ENCODE assay signal across 8 cellular contexts in the genomic region with DNA sequence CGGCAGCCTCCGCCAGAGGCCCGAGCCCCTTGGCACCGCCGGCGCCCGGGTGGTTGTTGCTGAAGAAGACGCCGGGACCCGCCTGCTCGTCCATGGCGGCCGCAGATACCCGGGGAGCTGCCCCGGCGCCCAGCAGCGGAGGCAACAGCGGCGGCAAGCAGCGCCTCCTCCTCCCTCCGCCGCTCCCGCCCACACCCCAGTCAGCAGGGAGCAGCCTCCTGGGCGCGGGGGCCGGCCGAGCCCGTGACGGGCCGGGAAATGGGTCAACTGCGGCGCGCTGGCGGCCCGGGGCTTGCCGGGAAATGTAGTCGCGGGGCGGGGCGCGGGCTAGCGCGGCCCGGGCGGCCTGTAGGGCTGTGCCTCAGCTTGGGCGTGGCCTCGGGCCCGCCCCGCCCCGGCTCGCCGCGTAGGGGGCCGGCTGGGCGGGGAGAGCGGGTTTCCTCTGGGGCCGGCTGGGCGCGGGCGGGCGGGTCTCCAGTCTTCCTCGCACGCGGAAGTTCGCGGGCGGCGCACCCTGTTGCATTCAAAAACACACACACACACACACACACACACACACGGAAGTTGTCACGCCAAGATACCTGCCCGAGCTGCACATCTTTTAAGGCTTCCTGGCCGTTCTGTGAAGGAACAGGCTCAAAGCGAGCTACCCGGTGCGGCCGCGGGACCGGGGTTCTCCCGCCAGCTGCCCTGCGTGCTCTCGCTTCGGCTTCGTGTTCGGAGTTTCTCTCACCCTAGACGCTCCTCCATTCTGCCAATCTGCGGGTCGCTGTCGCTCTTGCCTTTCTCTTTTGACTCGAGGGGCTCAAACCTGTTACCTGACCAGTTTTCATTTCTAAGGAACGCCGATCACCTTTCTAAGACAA. TPM values are rescaled to one million over a fixed set of nuclear protein-coding genes. Genes with fewer than 3 reads are reported as not detected.
DNase-seq lines count a peak whose midpoint lies in the region; ATAC-seq, FAIRE-seq and TF ChIP-seq lines count a peak whose summit lies in the region.

A gene with protein sequence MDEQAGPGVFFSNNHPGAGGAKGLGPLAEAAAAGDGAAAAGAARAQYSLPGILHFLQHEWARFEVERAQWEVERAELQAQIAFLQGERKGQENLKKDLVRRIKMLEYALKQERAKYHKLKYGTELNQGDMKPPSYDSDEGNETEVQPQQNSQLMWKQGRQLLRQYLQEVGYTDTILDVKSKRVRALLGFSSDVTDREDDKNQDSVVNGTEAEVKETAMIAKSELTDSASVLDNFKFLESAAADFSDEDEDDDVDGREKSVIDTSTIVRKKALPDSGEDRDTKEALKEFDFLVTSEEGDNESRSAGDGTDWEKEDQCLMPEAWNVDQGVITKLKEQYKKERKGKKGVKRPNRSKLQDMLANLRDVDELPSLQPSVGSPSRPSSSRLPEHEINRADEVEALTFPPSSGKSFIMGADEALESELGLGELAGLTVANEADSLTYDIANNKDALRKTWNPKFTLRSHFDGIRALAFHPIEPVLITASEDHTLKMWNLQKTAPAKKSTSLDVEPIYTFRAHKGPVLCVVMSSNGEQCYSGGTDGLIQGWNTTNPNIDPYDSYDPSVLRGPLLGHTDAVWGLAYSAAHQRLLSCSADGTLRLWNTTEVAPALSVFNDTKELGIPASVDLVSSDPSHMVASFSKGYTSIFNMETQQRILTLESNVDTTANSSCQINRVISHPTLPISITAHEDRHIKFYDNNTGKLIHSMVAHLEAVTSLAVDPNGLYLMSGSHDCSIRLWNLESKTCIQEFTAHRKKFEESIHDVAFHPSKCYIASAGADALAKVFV (minus strand): TSS at position 167 of the 866 bp plus-strand sequence. CDS start 73 bp downstream, at position 94.

- TF ChIP-seq EP300 in H1 (IDR thresholded peaks at IDR 0.05; ENCODE audit: borderline replicate concordance in 1 of 2, low read depth in 2 of 2, low read length in 2 of 2), result no peak; a peak in 1 of 3 replicates

- no peak within 1 kb of the TSS; the same call in 1 of the 2 replicates for H2AK5ac ChIP-seq in H1 (ENCODE audit: low read depth, low read length)

- TF ChIP-seq POLR2A in H1 (IDR thresholded peaks at IDR 0.05; ENCODE audit: control extremely low read depth in 1 of 2, low read depth in 2 of 2, low read length in 2 of 2), result peak in 1 of 2 experiments; percentile 71; a peak in 2 of 3 replicates

- peak within 1 kb of the TSS; percentile 90 for H3K56ac ChIP-seq in H1 (replicated peaks; ENCODE audit: insufficient read length, low read depth, low read length)

- peak within 1 kb of the TSS; percentile 71 for H3K4ac ChIP-seq in H1 (replicated peaks; ENCODE audit: insufficient read length, low read depth, low read length)

- H3K36me3 ChIP-seq in Caco-2 (ENCODE audit: control insufficient read depth, insufficient read depth, low read length) (no peaks in the 10 kb centered on the region), H1 (ENCODE audit: control insufficient read depth in 2 of 4, insufficient read depth in 4 of 4, low read length in 3 of 4) (no peaks in the 10 kb centered on the region; a peak in 1 of 8 replicates)

- H2AFZ ChIP-seq in H1 (ENCODE audit: low read length), result peak within 1 kb of the TSS; percentile 94

- peak; percentile 96 to 99 for DNase-seq in Caco-2
- peak; percentile 30 to 99 (median 93) for DNase-seq in HUDEP-2 (lab: John Stamatoyannopoulos, UW; ENCODE audit: unreplicated experiment in 76 of 76)
- DNase-seq in NOMO-1 treated with dmso at 0.1 percent for 144 hours (lab: John Stamatoyannopoulos, UW; ENCODE audit: unreplicated experiment), result peak; percentile 96
- peak; percentile 87 to 99 (median 93) for DNase-seq in activated CD8-positive, alpha-beta memory T cell treated with anti-CD3 and anti-CD28 coated beads for 48 hours (ENCODE audit: low read depth in 2 of 3, low spot score in 2 of 3)
- peak; percentile 77 to 97 for DNase-seq in H1 (ENCODE audit: low read depth in 1 of 2, low spot score in 2 of 2)
- DNase-seq in mesenteric fat pad (ENCODE audit: low spot score), result peak; percentile 100
- DNase-seq in stimulated activated CD8-positive, alpha-beta memory T cell treated with anti-CD3 and anti-CD28 coated beads, Interleukin-15, amount 100 ng/mL, for 1 hour (ENCODE audit: low read depth), result peak; percentile 88

- CTCF ChIA-PET in Caco-2 (lab: Charles Lee), result interaction anchor here (0.8 kb wide), 1 partner anchor 47 kb away, joined by 5 read pairs; no protein-coding TSS in a partner anchor
- CTCF ChIA-PET in H1 (lab: Charles Lee; ENCODE audit: partially characterized antibody), result interaction anchor here (0.5 to 1.3 kb wide), 3 partner anchors 8 to 43 kb away, joined by 3 read pairs; no protein-coding TSS in a partner anchor

- H3K27me3 Mint-ChIP-seq in Caco-2 (ENCODE audit: insufficient read depth, unreplicated experiment), result no peaks in the 10 kb centered on the region

- H3K23ac ChIP-seq in H1 (ENCODE audit: insufficient read length), result no peak within 1 kb of the TSS

- H4K8ac ChIP-seq in H1 (ENCODE audit: extremely low read depth, insufficient read depth, low read length), result peak within 1 kb of the TSS; percentile 95; the same call in 1 of the 2 replicates

- peaks cover 27% of the 10 kb centered on the region for H3K36me3 Mint-ChIP-seq in Caco-2 (ENCODE audit: insufficient read depth, unreplicated experiment)

- H3K9me3 ChIP-seq in Caco-2, result no peaks in the 10 kb centered on the region
- H3K9me3 ChIP-seq in H1 (ENCODE audit: insufficient read depth in 2 of 2, low read depth in 1 of 2, low read length in 1 of 2), result no peaks in the 10 kb centered on the region

- H3K4me3 ChIP-seq in Caco-2 (ENCODE audit: low read depth, low read length), result peak within 1 kb of the TSS; percentile 91
- H3K4me3 ChIP-seq in H1 (ENCODE audit: extremely low read depth in 1 of 4, insufficient read depth in 2 of 4, low read depth in 3 of 4, low read length in 4 of 4), result peak within 1 kb of the TSS; percentile 89 to 95 (median 92)

- no peak for FAIRE-seq in H1 (lab: Jason Lieb, UNC)

- H2BK20ac ChIP-seq in H1 (ENCODE audit: low read length), result no peak within 1 kb of the TSS

- peak within 1 kb of the TSS; percentile 85 for H4K5ac ChIP-seq in H1 (ENCODE audit: insufficient read length, low read depth, low read length)

- H3K4me1 Mint-ChIP-seq in Caco-2 (ENCODE audit: low read depth, unreplicated experiment), result peaks cover 29% of the 10 kb centered on the region

- no peaks in the 10 kb centered on the region for H4K20me1 ChIP-seq in H1 (replicated peaks in 1 of 2; ENCODE audit: control insufficient read depth in 1 of 2, insufficient read depth in 2 of 2, low read length in 2 of 2)

- peak within 1 kb of the TSS; percentile 88; the same call in 1 of the 2 replicates for H2BK15ac ChIP-seq in H1 (ENCODE audit: low read length)

- no TSS peak for BruUV-seq in Caco-2 (replicated peaks; lab: Mats Ljungman, UMichigan)

- 1% methylated on average over 46 of the region's 91 CpGs; no CpG with 5 or more reads in 1 of the 2 experiments for WGBS in H1 (ENCODE audit: extremely low coverage in 1 of 2, insufficient coverage in 1 of 2, insufficient read length in 1 of 2, insufficient replicate concordance in 2 of 2, low coverage in 1 of 2, low lambda C conversion rate in 2 of 2, missing lambda C conversion rate in 1 of 2), 2 experiments

- H3K79me1 ChIP-seq in H1 (ENCODE audit: low read depth, low read length), result no peaks in the 10 kb centered on the region

- peak within 1 kb of the TSS; percentile 78; the same call in 1 of the 2 replicates for H3K27ac ChIP-seq in H1 (ENCODE audit: low read depth, low read length)

- H2BK120ac ChIP-seq in H1 (replicated peaks; ENCODE audit: low read depth, low read length), result peak within 1 kb of the TSS; percentile 62

- H3K27me3 ChIP-seq in Caco-2 (replicated peaks; ENCODE audit: control insufficient read depth, insufficient read depth, low read length), result no peaks in the 10 kb centered on the region
- H3K27me3 ChIP-seq in H1 (replicated peaks in 1 of 4; ENCODE audit: control insufficient read depth in 3 of 4, extremely low read depth in 1 of 4, insufficient read depth in 3 of 4, low read length in 3 of 4), result no peaks in the 10 kb centered on the region

- intact Hi-C loops in Caco-2 (cut with micrococcal nuclease; ENCODE audit: unreplicated experiment), result loop anchor here (1.0 to 5.0 kb wide), 4 partner anchors 22 to 116 kb away; a partner anchor contains a TSS

- peak within 1 kb of the TSS; percentile 82 to 95 for H3K4me2 ChIP-seq in H1 (ENCODE audit: insufficient read depth in 1 of 2, low read depth in 2 of 2, low read length in 2 of 2)

- H4K91ac ChIP-seq in H1 (replicated peaks; ENCODE audit: insufficient read length, low read length), result peak within 1 kb of the TSS; percentile 91

- peaks cover 0 to 32% of the 10 kb centered on the region in 2 experiments; a peak in 3 of 4 replicates for H3K79me2 ChIP-seq in H1 (ENCODE audit: control insufficient read depth in 1 of 2, insufficient read depth in 2 of 2, low read length in 2 of 2)

- no peaks in the 10 kb centered on the region for H3K9me3 Mint-ChIP-seq in Caco-2 (ENCODE audit: unreplicated experiment)

- H3K14ac ChIP-seq in H1 (ENCODE audit: insufficient read length), result peak within 1 kb of the TSS; percentile 46

- peak within 1 kb of the TSS; percentile 98 for H3K4me3 Mint-ChIP-seq in Caco-2 (ENCODE audit: unreplicated experiment)

- H2BK5ac ChIP-seq in H1 (ENCODE audit: low read depth, low read length), result peak within 1 kb of the TSS; percentile 95

- H3K23me2 ChIP-seq in H1 (ENCODE audit: low read depth, low read length), result peaks cover 11% of the 10 kb centered on the region

- H3K4me1 ChIP-seq in Caco-2 (peaks cover 34% of the 10 kb centered on the region), H1 (replicated peaks in 1 of 4; ENCODE audit: control insufficient read depth in 3 of 4, insufficient read depth in 4 of 4, low read length in 3 of 4) (peaks cover 6 to 17% (median 13%) of the 10 kb centered on the region in 4 experiments)

- no peak for TF ChIP-seq CTCF in Caco-2 (IDR thresholded peaks at IDR 0.05; ENCODE audit: insufficient read depth in 1 of 2, low read depth in 1 of 2, low read length in 1 of 2, severe bottlenecking in 1 of 2, unreplicated experiment in 1 of 2)
- no peak for TF ChIP-seq CTCF in H1 (IDR thresholded peaks at IDR 0.05; ENCODE audit: control extremely low read depth in 1 of 3, insufficient read depth in 1 of 3, low read depth in 1 of 3, low read length in 3 of 3)

- no peak for TF ChIP-seq RAD21 in H1 (IDR thresholded peaks at IDR 0.05 in 1 of 2, conservative IDR thresholded peaks at IDR 0.05 in 1 of 2; ENCODE audit: low read depth in 2 of 2, low read length in 2 of 2)

- POLR2A ChIA-PET in Caco-2 (lab: Charles Lee), result interaction anchor here (0.6 to 1.2 kb wide), 4 partner anchors 20 to 1408 kb away, joined by 3 to 18 read pairs (median 4); no protein-coding TSS in a partner anchor
- POLR2A ChIA-PET in H1 (lab: Charles Lee; ENCODE audit: partially characterized antibody), result interaction anchor here (0.8 to 1.6 kb wide), 5 partner anchors 10 to 63 kb away, joined by 3 to 7 read pairs (median 4); no protein-coding TSS in a partner anchor

- peak within 1 kb of the TSS; percentile 83 for H3K27ac Mint-ChIP-seq in Caco-2 (ENCODE audit: unreplicated experiment)

- H3K9ac ChIP-seq in H1 (replicated peaks in 1 of 4; ENCODE audit: extremely low read depth in 1 of 4, low read depth in 3 of 4, low read length in 3 of 4), result peak within 1 kb of the TSS; percentile 57 to 88 (median 77)

- peak within 1 kb of the TSS; percentile 98 for H3K18ac ChIP-seq in H1 (ENCODE audit: extremely low read depth, low read length)

- H2BK12ac ChIP-seq in H1 (ENCODE audit: low read depth, low read length), result peak within 1 kb of the TSS; percentile 85

- peak; percentile 98 for ATAC-seq in GM21390 (IDR thresholded peaks at IDR 0.05; ENCODE audit: unreplicated experiment)

RNA-seq across cellular contexts. Expression of the gene that starts here (rescaled TPM):
- total RNA-seq in Caco-2 (2022) (36.8 and 38.9 TPM in 2 replicates), mesenteric fat pad (26.2 TPM)
- total RNA-seq in H1 (2021; fragmentation: NEBNext Ultra II Directional; extraction: Animal tissue kit (Norgen Biotek cat#: 25700)), result 38.9 and 47.0 TPM in 2 replicates
- polyA plus RNA-seq in H1 (2011; rRNA removed), result 6.4 and 8.3 TPM in 2 replicates
- 9.6 TPM for polyA plus RNA-seq in H1 (2011; cell fraction: cytosol; rRNA removed)
- polyA plus RNA-seq in H1 (2011; cell fraction: nucleus; rRNA removed), result 10.9 TPM
- polyA plus RNA-seq in H1 (2012, experiment 1 of 2), result 10.3 to 17.8 TPM (median 13.3 TPM) in 4 replicates
- 0.77 TPM for polyA plus RNA-seq in H1 (2012, experiment 2 of 2)
- polyA plus RNA-seq in H1 (2013, experiment 1 of 2), result 13.5 TPM
- 14.2 TPM for polyA plus RNA-seq in H1 (2013, experiment 2 of 2)
- 42.3 and 68.5 TPM in 2 replicates for polyA minus RNA-seq in H1 (2011; rRNA and poly(A)+ RNA removed)
- 22.1 TPM for polyA minus RNA-seq in H1 (2011; cell fraction: cytosol; rRNA and poly(A)+ RNA removed)
- 31.7 TPM for polyA minus RNA-seq in H1 (2011; cell fraction: nucleus; rRNA and poly(A)+ RNA removed)

Comparison
In these comparisons a context has a peak if more than half of its experiments do, and no peak if none do; other contexts are left out.
1. Peak in every context shown above with its lines: DNase-seq, ATAC-seq, H3K4me3 ChIP-seq and H3K27ac ChIP-seq.